In the genomic region with DNA sequence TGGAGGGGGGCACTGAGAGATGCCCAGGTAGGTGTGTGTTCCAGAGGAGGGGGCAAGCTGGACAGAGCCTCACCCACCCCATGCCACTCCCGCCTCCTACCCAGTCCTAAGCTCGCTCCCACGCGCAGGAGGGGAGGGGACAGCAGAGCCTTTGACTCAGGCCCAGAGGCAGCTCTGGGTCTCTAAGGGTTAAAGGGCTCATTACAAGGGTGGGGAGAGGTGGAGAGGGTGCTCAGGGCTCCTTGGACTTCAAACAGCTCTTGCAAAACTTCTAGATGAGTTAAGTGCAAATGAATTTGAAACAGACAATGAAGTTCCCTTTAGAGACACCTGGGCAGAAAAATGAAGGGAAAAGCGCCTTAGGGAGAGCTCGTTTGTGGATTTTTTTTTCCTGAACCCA, we compare ENCODE assay signal across 11 cellular contexts.
DNase-seq lines count a peak whose midpoint lies in the region; ATAC-seq, FAIRE-seq and TF ChIP-seq lines count a peak whose summit lies in the region.
"Had no signal": no experiment of that assay in that cellular context is flagged by ENCODE, and none has a peak within 500 bp of the region (broad histone marks: within the 10 kb centered on the region; RNA-seq: fewer than 3 reads in every experiment).

No MANE protein-coding gene starts in this region.

- 46% methylated on average over 3 of the region's 6 CpGs for WGBS in A549 (ENCODE audit: missing lambda C conversion rate)
- 19% methylated on average over 5 of the region's 6 CpGs for WGBS in HUES64

- CTCF ChIA-PET in A549 (lab: Yijun Ruan, JAX) = interaction anchor here (0.6 to 0.9 kb wide), 2 partner anchors 9 to 29 kb away, joined by 3 to 4 read pairs; no protein-coding TSS in a partner anchor

- H3K27me3 ChIP-seq in HUES64 (ENCODE audit: insufficient read depth, low read length) = no peaks in the 10 kb centered on the region; the same call in 1 of the 2 replicates
- peaks cover 5 to 6% of the 10 kb centered on the region in 2 donors for H3K27me3 ChIP-seq in breast epithelium
- H3K27me3 ChIP-seq in lower lobe of right lung (ENCODE audit: low read depth) = peaks cover 6% of the 10 kb centered on the region
- no peaks in the 10 kb centered on the region for H3K27me3 ChIP-seq in effector memory CD4-positive, alpha-beta T cell (replicated peaks; ENCODE audit: control insufficient read depth, insufficient read depth, low read length, poor library complexity, severe bottlenecking)

- H3K9ac ChIP-seq in HUES64 (ENCODE audit: low read depth, low read length) = no peak overlapping the region

- ATAC-seq in A549 (peak in 1 of 2 experiments; percentile 47; a peak in 3 of 6 replicates), lower lobe of right lung (peak; percentile 74 to 78), GM21825 (IDR thresholded peaks at IDR 0.05; ENCODE audit: unreplicated experiment) (no peak), HG02588 (IDR thresholded peaks at IDR 0.05; ENCODE audit: unreplicated experiment) (no peak)
- ATAC-seq: left lobe of liver had no signal

- no peak for FAIRE-seq in A549 (lab: Jason Lieb, UNC)

- intact Hi-C loops in breast epithelium (cut with DNase I; ENCODE audit: low total_unique reads) (no loop called here), lower lobe of right lung (cut with DNase I) (no loop called here)

- H3K36me3 ChIP-seq in HUES64 (ENCODE audit: insufficient read depth, low read length) (no peaks in the 10 kb centered on the region), breast epithelium (no peaks in the 10 kb centered on the region), lower lobe of right lung (no peaks in the 10 kb centered on the region)
- no peaks in the 10 kb centered on the region for H3K36me3 ChIP-seq in effector memory CD4-positive, alpha-beta T cell (ENCODE audit: control insufficient read depth, insufficient read depth, low read length)

- no peak for TF ChIP-seq CTCF in A549 (IDR thresholded peaks at IDR 0.05)
- TF ChIP-seq CTCF in breast epithelium (IDR thresholded peaks at IDR 0.05) = peak in 1 of 3 donors; percentile 27
- no peak for TF ChIP-seq CTCF in lower lobe of right lung (IDR thresholded peaks at IDR 0.05)

- no peak overlapping the region for H3K4me3 ChIP-seq in A549
- H3K4me3 ChIP-seq in HUES64 (ENCODE audit: low read length) = 0 out of 2 replicates have a peak overlapping the region, but pooled peaks have one; percentile 2
- peak overlapping the region in 2 of 3 donors; percentile 30 to 58 for H3K4me3 ChIP-seq in breast epithelium
- peak overlapping the region; percentile 29 for H3K4me3 ChIP-seq in lower lobe of right lung
- H3K4me3 ChIP-seq in effector memory CD4-positive, alpha-beta T cell (ENCODE audit: insufficient read depth, low read depth, low read length, poor library complexity, severe bottlenecking) = no peak overlapping the region

- H3K4me1 ChIP-seq in A549 (peaks cover 18% of the 10 kb centered on the region), HUES64 (ENCODE audit: insufficient read depth, low read length) (peaks cover 25% of the 10 kb centered on the region), breast epithelium (peaks cover 0 to 13% of the 10 kb centered on the region in 2 donors), lower lobe of right lung (peaks cover 19% of the 10 kb centered on the region)
- peaks cover 15% of the 10 kb centered on the region for H3K4me1 ChIP-seq in effector memory CD4-positive, alpha-beta T cell (ENCODE audit: control insufficient read depth, insufficient read depth, low read length, poor library complexity, severe bottlenecking)

- H3K9me3 ChIP-seq in A549 (no peaks in the 10 kb centered on the region), HUES64 (ENCODE audit: insufficient read depth, low read depth, low read length) (no peaks in the 10 kb centered on the region), breast epithelium (no peaks in the 10 kb centered on the region), lower lobe of right lung (no peaks in the 10 kb centered on the region)
- no peaks in the 10 kb centered on the region for H3K9me3 ChIP-seq in effector memory CD4-positive, alpha-beta T cell (ENCODE audit: control insufficient read depth, low read length)

- TF ChIP-seq RAD21 in A549 (conservative IDR thresholded peaks at IDR 0.05 in 1 of 2, IDR thresholded peaks at IDR 0.05 in 1 of 2) = no peak

- no peak for TF ChIP-seq EP300 in A549 (IDR thresholded peaks at IDR 0.05)

- H3K27ac ChIP-seq in A549 = peak overlapping the region; percentile 12 to 78; a peak in 4 of 6 replicates
- no peak overlapping the region for H3K27ac ChIP-seq in HUES64 (ENCODE audit: low read depth, low read length)
- peak overlapping the region; percentile 96 to 99 for H3K27ac ChIP-seq in breast epithelium
- H3K27ac ChIP-seq in lower lobe of right lung = peak overlapping the region; percentile 44
- no peak overlapping the region for H3K27ac ChIP-seq in effector memory CD4-positive, alpha-beta T cell (ENCODE audit: insufficient read depth, low read length, poor library complexity, severe bottlenecking)

- DNase-seq in A549 (ENCODE audit: low read depth in 1 of 2, low spot score in 1 of 2) (peak in 1 of 2 experiments; percentile 17), breast epithelium (ENCODE audit: low spot score in 2 of 2) (peak in 1 of 2 donors; percentile 76), lower lobe of right lung (no peak)
- DNase-seq in NK-92 treated with Interleukin-12 subunit alpha and Interleukin-12 subunit beta, amount 100 ng/mL, for 24 hours (lab: John Stamatoyannopoulos, UW) = no peak
- no peak for DNase-seq in effector memory CD4-positive, alpha-beta T cell
- DNase-seq: HFFc6, NCI-H1092 had no signal

- POLR2A ChIA-PET in A549 (lab: Yijun Ruan, JAX) = interaction anchor here (0.5 kb wide), 1 partner anchor 1118 kb away, joined by 5 read pairs; a partner anchor contains a TSS

- TF ChIP-seq POLR2A in A549 (IDR thresholded peaks at IDR 0.05; ENCODE audit: low read length) = no peak
- TF ChIP-seq POLR2A in breast epithelium (IDR thresholded peaks at IDR 0.05) = no peak

- H3K4me2 ChIP-seq in A549 = peak overlapping the region; percentile 60

TF ChIP-seq in A549, 52 proteins besides CTCF, POLR2A, EP300 and RAD21:
- TF ChIP-seq ZFP36 (IDR thresholded peaks at IDR 0.05; ENCODE audit: borderline replicate concordance, partially characterized antibody) (no peak), HOXB13 (CRISPR knock-in tag; IDR thresholded peaks at IDR 0.05; ENCODE audit: low read depth) (no peak), FOSB (CRISPR knock-in tag; IDR thresholded peaks at IDR 0.05) (no peak), JUN (IDR thresholded peaks at IDR 0.05) (no peak), POLR2AphosphoS2 (conservative IDR thresholded peaks at IDR 0.05; ENCODE audit: low read length) (no peak), NPAS2 (CRISPR knock-in tag; IDR thresholded peaks at IDR 0.05; ENCODE audit: borderline replicate concordance) (no peak), CBX8 (IDR thresholded peaks at IDR 0.05) (no peak)
- TF ChIP-seq, protein P1, sequence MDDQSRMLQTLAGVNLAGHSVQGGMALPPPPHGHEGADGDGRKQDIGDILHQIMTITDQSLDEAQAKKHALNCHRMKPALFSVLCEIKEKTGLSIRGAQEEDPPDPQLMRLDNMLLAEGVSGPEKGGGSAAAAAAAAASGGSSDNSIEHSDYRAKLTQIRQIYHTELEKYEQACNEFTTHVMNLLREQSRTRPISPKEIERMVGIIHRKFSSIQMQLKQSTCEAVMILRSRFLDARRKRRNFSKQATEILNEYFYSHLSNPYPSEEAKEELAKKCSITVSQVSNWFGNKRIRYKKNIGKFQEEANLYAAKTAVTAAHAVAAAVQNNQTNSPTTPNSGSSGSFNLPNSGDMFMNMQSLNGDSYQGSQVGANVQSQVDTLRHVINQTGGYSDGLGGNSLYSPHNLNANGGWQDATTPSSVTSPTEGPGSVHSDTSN (IDR thresholded peaks at IDR 0.05) = no peak
- TF ChIP-seq, protein P2, sequence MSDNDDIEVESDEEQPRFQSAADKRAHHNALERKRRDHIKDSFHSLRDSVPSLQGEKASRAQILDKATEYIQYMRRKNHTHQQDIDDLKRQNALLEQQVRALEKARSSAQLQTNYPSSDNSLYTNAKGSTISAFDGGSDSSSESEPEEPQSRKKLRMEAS (IDR thresholded peaks at IDR 0.05) = no peak
- TF ChIP-seq, protein P3, sequence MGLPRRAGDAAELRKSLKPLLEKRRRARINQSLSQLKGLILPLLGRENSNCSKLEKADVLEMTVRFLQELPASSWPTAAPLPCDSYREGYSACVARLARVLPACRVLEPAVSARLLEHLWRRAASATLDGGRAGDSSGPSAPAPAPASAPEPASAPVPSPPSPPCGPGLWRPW (IDR thresholded peaks at IDR 0.05) = no peak
- TF ChIP-seq, protein P4, sequence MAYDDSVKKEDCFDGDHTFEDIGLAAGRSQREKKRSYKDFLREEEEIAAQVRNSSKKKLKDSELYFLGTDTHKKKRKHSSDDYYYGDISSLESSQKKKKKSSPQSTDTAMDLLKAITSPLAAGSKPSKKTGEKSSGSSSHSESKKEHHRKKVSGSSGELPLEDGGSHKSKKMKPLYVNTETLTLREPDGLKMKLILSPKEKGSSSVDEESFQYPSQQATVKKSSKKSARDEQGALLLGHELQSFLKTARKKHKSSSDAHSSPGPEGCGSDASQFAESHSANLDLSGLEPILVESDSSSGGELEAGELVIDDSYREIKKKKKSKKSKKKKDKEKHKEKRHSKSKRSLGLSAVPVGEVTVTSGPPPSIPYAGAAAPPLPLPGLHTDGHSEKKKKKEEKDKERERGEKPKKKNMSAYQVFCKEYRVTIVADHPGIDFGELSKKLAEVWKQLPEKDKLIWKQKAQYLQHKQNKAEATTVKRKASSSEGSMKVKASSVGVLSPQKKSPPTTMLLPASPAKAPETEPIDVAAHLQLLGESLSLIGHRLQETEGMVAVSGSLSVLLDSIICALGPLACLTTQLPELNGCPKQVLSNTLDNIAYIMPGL (CRISPR knock-in tag; IDR thresholded peaks at IDR 0.05; ENCODE audit: borderline replicate concordance) = no peak

Comparison
In these comparisons a context has a peak if more than half of its experiments do, and no peak if none do; other contexts are left out.
1. ATAC-seq: peak in lower lobe of right lung (2 of 2); none in GM21825 (single experiment) and HG02588 (single experiment).
2. H3K27ac ChIP-seq: peak in A549 (2 of 2), breast epithelium (2 of 2) and lower lobe of right lung (single experiment); none in HUES64 (single experiment) and effector memory CD4-positive, alpha-beta T cell (single experiment).
3. H3K4me3 ChIP-seq: peak in HUES64 (single experiment), breast epithelium (2 of 3) and lower lobe of right lung (single experiment); none in A549 (single experiment) and effector memory CD4-positive, alpha-beta T cell (single experiment).